7 cellular contexts compared by ENCODE assay signal in the genomic region with DNA sequence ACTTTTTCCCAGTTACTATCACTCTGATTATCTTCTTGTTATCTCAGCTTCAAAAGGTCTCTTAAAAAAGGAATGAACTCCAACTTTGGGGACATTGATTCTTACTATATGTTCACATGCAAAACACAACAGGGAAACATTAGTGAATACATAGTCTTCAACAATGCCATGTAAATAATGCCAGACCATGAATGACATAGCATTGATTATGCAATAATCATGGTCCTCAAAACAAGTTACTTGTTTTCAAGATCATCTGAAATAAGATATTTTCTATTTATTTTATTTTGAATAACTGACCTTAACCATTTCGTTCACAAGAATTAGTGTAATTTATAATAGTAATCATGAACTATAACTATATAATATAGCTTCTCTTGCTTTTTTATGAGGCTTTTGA.
"Had no signal": no experiment of that assay in that cellular context is flagged by ENCODE, and none has a peak within 500 bp of the region (broad histone marks: within the 10 kb centered on the region; RNA-seq: fewer than 3 reads in every experiment).

No MANE protein-coding gene starts in this region.

- FAIRE-seq: GM12878, GM12891, GM12892, GM18507, GM19239 had no signal

- H3K4me3 ChIP-seq: GM12878 had no signal

- ATAC-seq: GM12878 had no signal

- DNase-seq: GDM1, GF-D8 had no signal
